Comparison of ENCODE assay signal across 1 cellular context in the genomic region with DNA sequence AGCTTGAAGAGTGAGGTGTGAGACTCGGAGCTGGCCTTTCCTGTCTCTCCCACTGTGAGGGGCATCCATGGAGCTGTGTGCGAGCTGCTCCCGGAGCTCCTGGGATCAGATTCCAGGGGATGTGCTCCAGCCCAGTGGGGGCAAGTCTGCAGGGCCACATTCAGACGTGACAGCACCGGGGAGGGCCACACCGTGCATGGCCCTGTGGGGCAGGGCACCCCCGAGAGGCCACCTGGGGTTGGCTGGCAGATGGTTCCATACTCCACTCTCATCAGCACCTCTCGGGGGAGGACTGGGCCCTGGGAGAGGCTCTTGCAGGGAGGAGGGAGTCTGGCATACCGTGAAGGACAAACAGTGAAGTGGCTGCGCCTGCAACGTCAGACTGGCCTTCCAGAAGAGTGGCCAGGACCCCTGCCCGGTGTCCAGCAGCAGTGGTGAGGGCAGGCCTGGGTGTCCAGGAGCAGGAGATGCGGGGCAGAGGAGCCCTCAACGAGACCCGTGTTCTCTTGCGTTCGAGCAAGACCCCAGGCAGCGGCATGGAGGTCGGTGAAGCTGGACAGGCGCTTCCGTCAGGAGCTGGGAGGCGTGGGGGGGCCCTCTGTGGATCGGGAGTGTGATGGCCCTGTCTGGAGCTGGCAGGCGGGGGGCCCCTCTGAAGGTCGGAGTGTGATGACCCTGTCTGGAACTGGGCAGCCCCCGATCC.
TF ChIP-seq lines count a peak whose summit lies in the region.

No MANE protein-coding gene starts in this region.

TF ChIP-seq in WTC11, 78 proteins besides CTCF, POLR2A, EP300 and RAD21 (continued from another document):
- TF ChIP-seq, protein P1, sequence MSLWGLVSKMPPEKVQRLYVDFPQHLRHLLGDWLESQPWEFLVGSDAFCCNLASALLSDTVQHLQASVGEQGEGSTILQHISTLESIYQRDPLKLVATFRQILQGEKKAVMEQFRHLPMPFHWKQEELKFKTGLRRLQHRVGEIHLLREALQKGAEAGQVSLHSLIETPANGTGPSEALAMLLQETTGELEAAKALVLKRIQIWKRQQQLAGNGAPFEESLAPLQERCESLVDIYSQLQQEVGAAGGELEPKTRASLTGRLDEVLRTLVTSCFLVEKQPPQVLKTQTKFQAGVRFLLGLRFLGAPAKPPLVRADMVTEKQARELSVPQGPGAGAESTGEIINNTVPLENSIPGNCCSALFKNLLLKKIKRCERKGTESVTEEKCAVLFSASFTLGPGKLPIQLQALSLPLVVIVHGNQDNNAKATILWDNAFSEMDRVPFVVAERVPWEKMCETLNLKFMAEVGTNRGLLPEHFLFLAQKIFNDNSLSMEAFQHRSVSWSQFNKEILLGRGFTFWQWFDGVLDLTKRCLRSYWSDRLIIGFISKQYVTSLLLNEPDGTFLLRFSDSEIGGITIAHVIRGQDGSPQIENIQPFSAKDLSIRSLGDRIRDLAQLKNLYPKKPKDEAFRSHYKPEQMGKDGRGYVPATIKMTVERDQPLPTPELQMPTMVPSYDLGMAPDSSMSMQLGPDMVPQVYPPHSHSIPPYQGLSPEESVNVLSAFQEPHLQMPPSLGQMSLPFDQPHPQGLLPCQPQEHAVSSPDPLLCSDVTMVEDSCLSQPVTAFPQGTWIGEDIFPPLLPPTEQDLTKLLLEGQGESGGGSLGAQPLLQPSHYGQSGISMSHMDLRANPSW (CRISPR knock-in tag; conservative IDR thresholded peaks at IDR 0.05; ENCODE audit: low read depth) = no peak
- TF ChIP-seq, protein P2, sequence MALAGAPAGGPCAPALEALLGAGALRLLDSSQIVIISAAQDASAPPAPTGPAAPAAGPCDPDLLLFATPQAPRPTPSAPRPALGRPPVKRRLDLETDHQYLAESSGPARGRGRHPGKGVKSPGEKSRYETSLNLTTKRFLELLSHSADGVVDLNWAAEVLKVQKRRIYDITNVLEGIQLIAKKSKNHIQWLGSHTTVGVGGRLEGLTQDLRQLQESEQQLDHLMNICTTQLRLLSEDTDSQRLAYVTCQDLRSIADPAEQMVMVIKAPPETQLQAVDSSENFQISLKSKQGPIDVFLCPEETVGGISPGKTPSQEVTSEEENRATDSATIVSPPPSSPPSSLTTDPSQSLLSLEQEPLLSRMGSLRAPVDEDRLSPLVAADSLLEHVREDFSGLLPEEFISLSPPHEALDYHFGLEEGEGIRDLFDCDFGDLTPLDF (CRISPR knock-in tag; IDR thresholded peaks at IDR 0.05) = no peak
- TF ChIP-seq ZNF232 (CRISPR knock-in tag; IDR thresholded peaks at IDR 0.05) (no peak), NFE2L1 (CRISPR knock-in tag; IDR thresholded peaks at IDR 0.05) (no peak), ZNF671 (CRISPR knock-in tag; IDR thresholded peaks at IDR 0.05) (no peak), SOX15 (CRISPR knock-in tag; IDR thresholded peaks at IDR 0.05) (no peak), HMGA2 (CRISPR knock-in tag; IDR thresholded peaks at IDR 0.05) (no peak), GABPB1 (CRISPR knock-in tag; IDR thresholded peaks at IDR 0.05) (no peak), ZNF219 (CRISPR knock-in tag; IDR thresholded peaks at IDR 0.05; ENCODE audit: borderline replicate concordance) (no peak), ETV6 (CRISPR knock-in tag; IDR thresholded peaks at IDR 0.05) (no peak), FOXK1 (CRISPR knock-in tag; IDR thresholded peaks at IDR 0.05) (no peak), ZNF263 (CRISPR knock-in tag; IDR thresholded peaks at IDR 0.05; ENCODE audit: low read depth) (peak; percentile 26; the same call in 1 of the 2 replicates), ZNF423 (CRISPR knock-in tag; IDR thresholded peaks at IDR 0.05) (peak; percentile 19; the same call in 1 of the 2 replicates), ZNF396 (CRISPR knock-in tag; IDR thresholded peaks at IDR 0.05; ENCODE audit: borderline replicate concordance) (no peak)
- TF ChIP-seq, protein P3, sequence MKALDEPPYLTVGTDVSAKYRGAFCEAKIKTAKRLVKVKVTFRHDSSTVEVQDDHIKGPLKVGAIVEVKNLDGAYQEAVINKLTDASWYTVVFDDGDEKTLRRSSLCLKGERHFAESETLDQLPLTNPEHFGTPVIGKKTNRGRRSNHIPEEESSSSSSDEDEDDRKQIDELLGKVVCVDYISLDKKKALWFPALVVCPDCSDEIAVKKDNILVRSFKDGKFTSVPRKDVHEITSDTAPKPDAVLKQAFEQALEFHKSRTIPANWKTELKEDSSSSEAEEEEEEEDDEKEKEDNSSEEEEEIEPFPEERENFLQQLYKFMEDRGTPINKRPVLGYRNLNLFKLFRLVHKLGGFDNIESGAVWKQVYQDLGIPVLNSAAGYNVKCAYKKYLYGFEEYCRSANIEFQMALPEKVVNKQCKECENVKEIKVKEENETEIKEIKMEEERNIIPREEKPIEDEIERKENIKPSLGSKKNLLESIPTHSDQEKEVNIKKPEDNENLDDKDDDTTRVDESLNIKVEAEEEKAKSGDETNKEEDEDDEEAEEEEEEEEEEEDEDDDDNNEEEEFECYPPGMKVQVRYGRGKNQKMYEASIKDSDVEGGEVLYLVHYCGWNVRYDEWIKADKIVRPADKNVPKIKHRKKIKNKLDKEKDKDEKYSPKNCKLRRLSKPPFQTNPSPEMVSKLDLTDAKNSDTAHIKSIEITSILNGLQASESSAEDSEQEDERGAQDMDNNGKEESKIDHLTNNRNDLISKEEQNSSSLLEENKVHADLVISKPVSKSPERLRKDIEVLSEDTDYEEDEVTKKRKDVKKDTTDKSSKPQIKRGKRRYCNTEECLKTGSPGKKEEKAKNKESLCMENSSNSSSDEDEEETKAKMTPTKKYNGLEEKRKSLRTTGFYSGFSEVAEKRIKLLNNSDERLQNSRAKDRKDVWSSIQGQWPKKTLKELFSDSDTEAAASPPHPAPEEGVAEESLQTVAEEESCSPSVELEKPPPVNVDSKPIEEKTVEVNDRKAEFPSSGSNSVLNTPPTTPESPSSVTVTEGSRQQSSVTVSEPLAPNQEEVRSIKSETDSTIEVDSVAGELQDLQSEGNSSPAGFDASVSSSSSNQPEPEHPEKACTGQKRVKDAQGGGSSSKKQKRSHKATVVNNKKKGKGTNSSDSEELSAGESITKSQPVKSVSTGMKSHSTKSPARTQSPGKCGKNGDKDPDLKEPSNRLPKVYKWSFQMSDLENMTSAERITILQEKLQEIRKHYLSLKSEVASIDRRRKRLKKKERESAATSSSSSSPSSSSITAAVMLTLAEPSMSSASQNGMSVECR (CRISPR knock-in tag; IDR thresholded peaks at IDR 0.05; ENCODE audit: borderline replicate concordance) = no peak
- TF ChIP-seq, protein P4, sequence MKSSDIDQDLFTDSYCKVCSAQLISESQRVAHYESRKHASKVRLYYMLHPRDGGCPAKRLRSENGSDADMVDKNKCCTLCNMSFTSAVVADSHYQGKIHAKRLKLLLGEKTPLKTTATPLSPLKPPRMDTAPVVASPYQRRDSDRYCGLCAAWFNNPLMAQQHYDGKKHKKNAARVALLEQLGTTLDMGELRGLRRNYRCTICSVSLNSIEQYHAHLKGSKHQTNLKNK (CRISPR knock-in tag; IDR thresholded peaks at IDR 0.05) = no peak
- TF ChIP-seq, protein P5, sequence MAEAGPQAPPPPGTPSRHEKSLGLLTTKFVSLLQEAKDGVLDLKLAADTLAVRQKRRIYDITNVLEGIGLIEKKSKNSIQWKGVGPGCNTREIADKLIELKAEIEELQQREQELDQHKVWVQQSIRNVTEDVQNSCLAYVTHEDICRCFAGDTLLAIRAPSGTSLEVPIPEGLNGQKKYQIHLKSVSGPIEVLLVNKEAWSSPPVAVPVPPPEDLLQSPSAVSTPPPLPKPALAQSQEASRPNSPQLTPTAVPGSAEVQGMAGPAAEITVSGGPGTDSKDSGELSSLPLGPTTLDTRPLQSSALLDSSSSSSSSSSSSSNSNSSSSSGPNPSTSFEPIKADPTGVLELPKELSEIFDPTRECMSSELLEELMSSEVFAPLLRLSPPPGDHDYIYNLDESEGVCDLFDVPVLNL (CRISPR knock-in tag; IDR thresholded peaks at IDR 0.05; ENCODE audit: borderline replicate concordance, low read depth) = no peak
- TF ChIP-seq, protein P6, sequence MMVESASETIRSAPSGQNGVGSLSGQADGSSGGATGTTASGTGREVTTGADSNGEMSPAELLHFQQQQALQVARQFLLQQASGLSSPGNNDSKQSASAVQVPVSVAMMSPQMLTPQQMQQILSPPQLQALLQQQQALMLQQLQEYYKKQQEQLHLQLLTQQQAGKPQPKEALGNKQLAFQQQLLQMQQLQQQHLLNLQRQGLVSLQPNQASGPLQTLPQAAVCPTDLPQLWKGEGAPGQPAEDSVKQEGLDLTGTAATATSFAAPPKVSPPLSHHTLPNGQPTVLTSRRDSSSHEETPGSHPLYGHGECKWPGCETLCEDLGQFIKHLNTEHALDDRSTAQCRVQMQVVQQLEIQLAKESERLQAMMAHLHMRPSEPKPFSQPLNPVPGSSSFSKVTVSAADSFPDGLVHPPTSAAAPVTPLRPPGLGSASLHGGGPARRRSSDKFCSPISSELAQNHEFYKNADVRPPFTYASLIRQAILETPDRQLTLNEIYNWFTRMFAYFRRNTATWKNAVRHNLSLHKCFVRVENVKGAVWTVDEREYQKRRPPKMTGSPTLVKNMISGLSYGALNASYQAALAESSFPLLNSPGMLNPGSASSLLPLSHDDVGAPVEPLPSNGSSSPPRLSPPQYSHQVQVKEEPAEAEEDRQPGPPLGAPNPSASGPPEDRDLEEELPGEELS (CRISPR knock-in tag; IDR thresholded peaks at IDR 0.05) = no peak
